1 cellular context compared by ENCODE assay signal in the genomic region with DNA sequence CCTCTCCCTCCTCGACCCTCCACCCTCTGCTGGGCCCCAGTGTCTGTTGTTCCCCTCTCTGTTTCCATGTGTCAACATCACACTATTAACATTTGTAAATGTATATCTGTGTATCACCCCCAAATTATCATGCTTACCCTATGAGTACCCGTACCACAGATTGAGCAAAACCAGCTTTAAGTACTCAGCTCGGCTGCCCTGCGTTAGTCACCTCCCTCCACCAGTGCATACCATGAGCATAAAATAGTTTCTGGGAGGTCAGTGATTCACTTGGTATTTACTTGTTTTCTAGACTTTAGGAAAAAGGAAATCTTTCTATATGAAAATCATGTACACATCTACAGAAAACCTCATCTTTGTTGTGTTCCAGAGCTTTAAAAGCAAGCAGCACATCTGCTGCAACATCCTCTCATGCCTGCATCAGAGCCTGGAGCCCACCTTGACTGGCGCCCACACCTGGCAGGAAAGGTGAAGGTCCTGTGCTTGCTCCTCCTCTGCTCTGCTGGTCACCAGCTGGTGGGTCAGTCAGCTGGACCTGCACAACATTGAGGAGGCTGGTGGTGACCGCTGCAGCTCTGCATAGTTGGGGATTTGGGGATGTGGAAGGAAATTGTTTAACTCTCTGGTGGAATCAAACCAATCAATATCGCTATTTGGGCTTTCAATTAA.
TF ChIP-seq lines count a peak whose summit lies in the region.

No MANE protein-coding gene starts in this region.

TF ChIP-seq in H1, 55 proteins besides CTCF, POLR2A, EP300 and RAD21 (continued from another document):
- TF ChIP-seq, protein P1, sequence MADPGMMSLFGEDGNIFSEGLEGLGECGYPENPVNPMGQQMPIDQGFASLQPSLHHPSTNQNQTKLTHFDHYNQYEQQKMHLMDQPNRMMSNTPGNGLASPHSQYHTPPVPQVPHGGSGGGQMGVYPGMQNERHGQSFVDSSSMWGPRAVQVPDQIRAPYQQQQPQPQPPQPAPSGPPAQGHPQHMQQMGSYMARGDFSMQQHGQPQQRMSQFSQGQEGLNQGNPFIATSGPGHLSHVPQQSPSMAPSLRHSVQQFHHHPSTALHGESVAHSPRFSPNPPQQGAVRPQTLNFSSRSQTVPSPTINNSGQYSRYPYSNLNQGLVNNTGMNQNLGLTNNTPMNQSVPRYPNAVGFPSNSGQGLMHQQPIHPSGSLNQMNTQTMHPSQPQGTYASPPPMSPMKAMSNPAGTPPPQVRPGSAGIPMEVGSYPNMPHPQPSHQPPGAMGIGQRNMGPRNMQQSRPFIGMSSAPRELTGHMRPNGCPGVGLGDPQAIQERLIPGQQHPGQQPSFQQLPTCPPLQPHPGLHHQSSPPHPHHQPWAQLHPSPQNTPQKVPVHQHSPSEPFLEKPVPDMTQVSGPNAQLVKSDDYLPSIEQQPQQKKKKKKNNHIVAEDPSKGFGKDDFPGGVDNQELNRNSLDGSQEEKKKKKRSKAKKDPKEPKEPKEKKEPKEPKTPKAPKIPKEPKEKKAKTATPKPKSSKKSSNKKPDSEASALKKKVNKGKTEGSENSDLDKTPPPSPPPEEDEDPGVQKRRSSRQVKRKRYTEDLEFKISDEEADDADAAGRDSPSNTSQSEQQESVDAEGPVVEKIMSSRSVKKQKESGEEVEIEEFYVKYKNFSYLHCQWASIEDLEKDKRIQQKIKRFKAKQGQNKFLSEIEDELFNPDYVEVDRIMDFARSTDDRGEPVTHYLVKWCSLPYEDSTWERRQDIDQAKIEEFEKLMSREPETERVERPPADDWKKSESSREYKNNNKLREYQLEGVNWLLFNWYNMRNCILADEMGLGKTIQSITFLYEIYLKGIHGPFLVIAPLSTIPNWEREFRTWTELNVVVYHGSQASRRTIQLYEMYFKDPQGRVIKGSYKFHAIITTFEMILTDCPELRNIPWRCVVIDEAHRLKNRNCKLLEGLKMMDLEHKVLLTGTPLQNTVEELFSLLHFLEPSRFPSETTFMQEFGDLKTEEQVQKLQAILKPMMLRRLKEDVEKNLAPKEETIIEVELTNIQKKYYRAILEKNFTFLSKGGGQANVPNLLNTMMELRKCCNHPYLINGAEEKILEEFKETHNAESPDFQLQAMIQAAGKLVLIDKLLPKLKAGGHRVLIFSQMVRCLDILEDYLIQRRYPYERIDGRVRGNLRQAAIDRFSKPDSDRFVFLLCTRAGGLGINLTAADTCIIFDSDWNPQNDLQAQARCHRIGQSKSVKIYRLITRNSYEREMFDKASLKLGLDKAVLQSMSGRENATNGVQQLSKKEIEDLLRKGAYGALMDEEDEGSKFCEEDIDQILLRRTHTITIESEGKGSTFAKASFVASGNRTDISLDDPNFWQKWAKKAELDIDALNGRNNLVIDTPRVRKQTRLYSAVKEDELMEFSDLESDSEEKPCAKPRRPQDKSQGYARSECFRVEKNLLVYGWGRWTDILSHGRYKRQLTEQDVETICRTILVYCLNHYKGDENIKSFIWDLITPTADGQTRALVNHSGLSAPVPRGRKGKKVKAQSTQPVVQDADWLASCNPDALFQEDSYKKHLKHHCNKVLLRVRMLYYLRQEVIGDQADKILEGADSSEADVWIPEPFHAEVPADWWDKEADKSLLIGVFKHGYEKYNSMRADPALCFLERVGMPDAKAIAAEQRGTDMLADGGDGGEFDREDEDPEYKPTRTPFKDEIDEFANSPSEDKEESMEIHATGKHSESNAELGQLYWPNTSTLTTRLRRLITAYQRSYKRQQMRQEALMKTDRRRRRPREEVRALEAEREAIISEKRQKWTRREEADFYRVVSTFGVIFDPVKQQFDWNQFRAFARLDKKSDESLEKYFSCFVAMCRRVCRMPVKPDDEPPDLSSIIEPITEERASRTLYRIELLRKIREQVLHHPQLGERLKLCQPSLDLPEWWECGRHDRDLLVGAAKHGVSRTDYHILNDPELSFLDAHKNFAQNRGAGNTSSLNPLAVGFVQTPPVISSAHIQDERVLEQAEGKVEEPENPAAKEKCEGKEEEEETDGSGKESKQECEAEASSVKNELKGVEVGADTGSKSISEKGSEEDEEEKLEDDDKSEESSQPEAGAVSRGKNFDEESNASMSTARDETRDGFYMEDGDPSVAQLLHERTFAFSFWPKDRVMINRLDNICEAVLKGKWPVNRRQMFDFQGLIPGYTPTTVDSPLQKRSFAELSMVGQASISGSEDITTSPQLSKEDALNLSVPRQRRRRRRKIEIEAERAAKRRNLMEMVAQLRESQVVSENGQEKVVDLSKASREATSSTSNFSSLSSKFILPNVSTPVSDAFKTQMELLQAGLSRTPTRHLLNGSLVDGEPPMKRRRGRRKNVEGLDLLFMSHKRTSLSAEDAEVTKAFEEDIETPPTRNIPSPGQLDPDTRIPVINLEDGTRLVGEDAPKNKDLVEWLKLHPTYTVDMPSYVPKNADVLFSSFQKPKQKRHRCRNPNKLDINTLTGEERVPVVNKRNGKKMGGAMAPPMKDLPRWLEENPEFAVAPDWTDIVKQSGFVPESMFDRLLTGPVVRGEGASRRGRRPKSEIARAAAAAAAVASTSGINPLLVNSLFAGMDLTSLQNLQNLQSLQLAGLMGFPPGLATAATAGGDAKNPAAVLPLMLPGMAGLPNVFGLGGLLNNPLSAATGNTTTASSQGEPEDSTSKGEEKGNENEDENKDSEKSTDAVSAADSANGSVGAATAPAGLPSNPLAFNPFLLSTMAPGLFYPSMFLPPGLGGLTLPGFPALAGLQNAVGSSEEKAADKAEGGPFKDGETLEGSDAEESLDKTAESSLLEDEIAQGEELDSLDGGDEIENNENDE (IDR thresholded peaks at IDR 0.05; ENCODE audit: insufficient replicate concordance, low read length), result no peak
- TF ChIP-seq TBP (IDR thresholded peaks at IDR 0.05; ENCODE audit: low read depth, low read length) (no peak), RBBP5 (IDR thresholded peaks at IDR 0.05; ENCODE audit: borderline replicate concordance, low read depth, low read length) (no peak)
